27 cellular contexts compared by ENCODE assay signal in genomic region chr1:99827970-99828369, GRCh38.
"Had no signal": no experiment of that assay in that cellular context is flagged by ENCODE, and none has a peak within 500 bp of the region (broad histone marks: within the 10 kb centered on the region; RNA-seq: fewer than 3 reads in every experiment).

No MANE protein-coding gene starts in this region.

- H3K27me3 ChIP-seq: heart right ventricle, hepatocyte, left lung, ovary, right atrium auricular region, right lobe of liver, stomach, testis, thyroid gland, transverse colon, upper lobe of left lung had no signal

- H3K36me3 ChIP-seq: heart right ventricle, left lung, lower lobe of right lung, ovary, right atrium auricular region, right lobe of liver, stomach, thyroid gland, transverse colon, upper lobe of left lung had no signal

- H3K9me3 ChIP-seq: lower lobe of right lung, mucosa of descending colon, ovary, right lobe of liver, testis, thyroid gland, upper lobe of left lung had no signal

- FAIRE-seq: kidney, urothelium cell line had no signal

- ATAC-seq: heart right ventricle; left colon; left lung; lower lobe of right lung; mucosa of descending colon; naive thymus-derived CD4-positive, alpha-beta T cell; natural killer cell treated with Interleukin-12 subunit alpha and Interleukin-12 subunit beta and Interleukin-15 and Interleukin-18, amount 100 ng/mL, for 72 hours; right lobe of liver; stimulated activated memory B cell treated with anti-CD40 and anti-IgM and Interleukin-4, amounts not matched to agents 10 μg/mL and 1 μg/mL and 100 μg/mL, for 72 hours; stimulated activated naive CD8-positive, alpha-beta T cell treated with anti-CD3 and anti-CD28 coated beads, Interleukin-15, Interleukin-2, amounts not matched to agents 100 U/mL and 50 U/mL, for 24 hours had no signal

- DNase-seq: heart right ventricle; kidney; left colon; left lung; lower lobe of right lung; mammary epithelial cell; midbrain; mucosa of descending colon; naive thymus-derived CD4-positive, alpha-beta T cell; ovary; right lobe of liver; stimulated activated CD4-positive, alpha-beta T cell treated with anti-CD3 and anti-CD28 coated beads, Interleukin-1b, Interleukin-23, amount 100 ng/mL, for 48 hours; stimulated activated CD4-positive, alpha-beta T cell treated with anti-CD3 and anti-CD28 coated beads, Interleukin-2, amount 100 ng/mL, for 48 hours; stimulated activated CD4-positive, alpha-beta T cell treated with anti-CD3 and anti-CD28 coated beads, Interleukin-4, amount 100 ng/mL, for 4 hours; stimulated activated CD8-positive, alpha-beta memory T cell treated with anti-CD3 and anti-CD28 coated beads, Interleukin-4, amount 100 ng/mL, for 48 hours; stimulated activated naive CD8-positive, alpha-beta T cell treated with anti-CD3 and anti-CD28 coated beads, Interleukin-15, Interleukin-2, amounts not matched to agents 100 U/mL and 50 U/mL, for 24 hours; stomach; testis; thyroid gland; transverse colon; upper lobe of left lung had no signal

- H3K79me2 ChIP-seq: hepatocyte had no signal

- H3K4me3 ChIP-seq: heart right ventricle, hepatocyte, left lung, lower lobe of right lung, mucosa of descending colon, ovary, right atrium auricular region, right lobe of liver, smooth muscle cell, stomach, testis, thyroid gland, transverse colon, upper lobe of left lung had no signal

- H3K4me2 ChIP-seq: hepatocyte, smooth muscle cell had no signal

- H2AFZ ChIP-seq: hepatocyte had no signal

- H3K4me1 ChIP-seq: heart right ventricle, left lung, lower lobe of right lung, right atrium auricular region, right lobe of liver, stomach, testis, transverse colon, upper lobe of left lung had no signal

- H3K27ac ChIP-seq: heart right ventricle, hepatocyte, lower lobe of right lung, ovary, right atrium auricular region, right lobe of liver, stomach, testis, transverse colon, upper lobe of left lung had no signal
